Comparison of ENCODE assay signal across 8 cellular contexts in the genomic region with DNA sequence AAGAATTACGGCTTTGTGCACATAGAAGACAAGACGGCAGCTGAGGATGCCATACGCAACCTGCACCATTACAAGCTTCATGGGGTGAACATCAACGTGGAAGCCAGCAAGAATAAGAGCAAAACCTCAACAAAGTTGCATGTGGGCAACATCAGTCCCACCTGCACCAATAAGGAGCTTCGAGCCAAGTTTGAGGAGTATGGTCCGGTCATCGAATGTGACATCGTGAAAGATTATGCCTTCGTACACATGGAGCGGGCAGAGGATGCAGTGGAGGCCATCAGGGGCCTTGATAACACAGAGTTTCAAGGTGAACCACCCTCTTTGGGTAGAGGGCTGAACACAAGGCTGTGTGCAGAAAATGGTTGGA. TPM values are rescaled to one million over a fixed set of nuclear protein-coding genes. Genes with fewer than 3 reads are reported as not detected.
DNase-seq lines count a peak whose midpoint lies in the region; ATAC-seq and TF ChIP-seq lines count a peak whose summit lies in the region.
"Not testable (repeated sequence)": the region's sequence is repeated elsewhere in the genome, so short reads cannot be mapped to it uniquely, and the experiment has no call there.

No MANE protein-coding gene starts in this region.

- peak overlapping the region; percentile 89 to 97 for H3K4me3 Mint-ChIP-seq in activated T-cell treated with anti-CD3 and anti-CD28 coated beads, Interleukin-2, amount 50 U/mL, for 72 hours
- H3K4me3 Mint-ChIP-seq in chondrocyte (ENCODE audit: unreplicated experiment) = peak overlapping the region; percentile 93
- peak overlapping the region; percentile 93 for H3K4me3 Mint-ChIP-seq in glutamatergic neuron (ENCODE audit: unreplicated experiment)
- H3K4me3 Mint-ChIP-seq in naive B cell = peak overlapping the region; percentile 98 to 99 (median 99)

- H3K27ac ChIP-seq in ACC112 (ENCODE audit: low read depth, low read length); PC-9: not testable (repeated sequence)
- H3K27ac ChIP-seq in skin epidermis = peak overlapping the region in 4 of 21 experiments; percentile 87 to 92 (median 90)

- H3K27ac Mint-ChIP-seq in activated T-cell treated with anti-CD3 and anti-CD28 coated beads, Interleukin-2, amount 50 U/mL, for 72 hours = peak overlapping the region; percentile 85
- H3K27ac Mint-ChIP-seq in chondrocyte (ENCODE audit: unreplicated experiment) = peak overlapping the region; percentile 99
- H3K27ac Mint-ChIP-seq in glutamatergic neuron (ENCODE audit: unreplicated experiment) = not testable (repeated sequence)
- peak overlapping the region in 5 of 6 donors; percentile 95 to 99 (median 97) for H3K27ac Mint-ChIP-seq in naive B cell

- H3K4me2 ChIP-seq in PC-9 = peak overlapping the region; percentile 87

- H4K20me1 ChIP-seq in PC-9 (ENCODE audit: insufficient read depth) = peaks cover 58% of the 10 kb centered on the region

- POLR2A ChIA-PET in PC-9 (lab: Charles Lee; ENCODE audit: unreplicated experiment) = not testable (repeated sequence)

- H3K36me3 ChIP-seq in ACC112 (ENCODE audit: insufficient read depth, low read length) (peaks cover 39% of the 10 kb centered on the region), H7 (replicated peaks; ENCODE audit: control insufficient read depth, insufficient read depth, low read length) (peaks cover 40% of the 10 kb centered on the region), PC-9 (ENCODE audit: low read depth) (peaks cover 48% of the 10 kb centered on the region)

- not testable (repeated sequence) for ATAC-seq in activated T-cell treated with anti-CD3 and anti-CD28 coated beads, Interleukin-2, amount 50 U/mL, for 72 hours (replicated peaks in 1 of 2); naive B cell (ENCODE audit: low read depth in 2 of 2)

- H3K79me2 ChIP-seq in ACC112 (ENCODE audit: control insufficient read depth, insufficient read depth, low read length, unreplicated experiment) = peaks cover 77% of the 10 kb centered on the region
- H3K79me2 ChIP-seq in PC-9 (ENCODE audit: low read depth) = peaks cover 96% of the 10 kb centered on the region

- peaks cover 78% of the 10 kb centered on the region for H3K4me1 Mint-ChIP-seq in activated T-cell treated with anti-CD3 and anti-CD28 coated beads, Interleukin-2, amount 50 U/mL, for 72 hours (ENCODE audit: low read depth)
- H3K4me1 Mint-ChIP-seq in chondrocyte (ENCODE audit: low read depth) = peaks cover 71% of the 10 kb centered on the region
- peaks cover 44% of the 10 kb centered on the region for H3K4me1 Mint-ChIP-seq in glutamatergic neuron (ENCODE audit: low read depth, unreplicated experiment)
- H3K4me1 Mint-ChIP-seq in naive B cell = peaks cover 55 to 79% (median 68%) of the 10 kb centered on the region in 3 donors

- not testable (repeated sequence) for H3K27me3 Mint-ChIP-seq in activated T-cell treated with anti-CD3 and anti-CD28 coated beads, Interleukin-2, amount 50 U/mL, for 72 hours (ENCODE audit: low read depth); chondrocyte (ENCODE audit: low read depth); naive B cell
- H3K27me3 Mint-ChIP-seq in glutamatergic neuron (ENCODE audit: unreplicated experiment) = peaks cover 16% of the 10 kb centered on the region

- H3K36me3 Mint-ChIP-seq in activated T-cell treated with anti-CD3 and anti-CD28 coated beads, Interleukin-2, amount 50 U/mL, for 72 hours (ENCODE audit: insufficient read depth in 2 of 2) = peaks cover 31 to 52% of the 10 kb centered on the region in 2 donors
- peaks cover 31% of the 10 kb centered on the region for H3K36me3 Mint-ChIP-seq in chondrocyte (ENCODE audit: low read depth)
- not testable (repeated sequence) for H3K36me3 Mint-ChIP-seq in glutamatergic neuron (ENCODE audit: unreplicated experiment)
- H3K36me3 Mint-ChIP-seq in naive B cell = peaks cover 21 to 45% of the 10 kb centered on the region in 2 donors

- H2AFZ ChIP-seq in ACC112 (ENCODE audit: low read length, unreplicated experiment); PC-9: not testable (repeated sequence)

- H3K4me1 ChIP-seq in ACC112 (ENCODE audit: control insufficient read depth, insufficient read depth, low read length, unreplicated experiment) (peaks cover 48% of the 10 kb centered on the region), PC-9 (replicated peaks; ENCODE audit: insufficient read depth) (peaks cover 38% of the 10 kb centered on the region)

- H3K9me3 Mint-ChIP-seq in activated T-cell treated with anti-CD3 and anti-CD28 coated beads, Interleukin-2, amount 50 U/mL, for 72 hours; chondrocyte (ENCODE audit: low read depth); glutamatergic neuron (ENCODE audit: unreplicated experiment); naive B cell: not testable (repeated sequence)

- TF ChIP-seq CTCF in PC-9 (conservative IDR thresholded peaks at IDR 0.05); chondrocyte (IDR thresholded peaks at IDR 0.05); glutamatergic neuron (IDR thresholded peaks at IDR 0.05; ENCODE audit: partially characterized antibody, unreplicated experiment): not testable (repeated sequence)

- intact Hi-C loops in PC-9 (cut with micrococcal nuclease; ENCODE audit: unreplicated experiment) = not testable (repeated sequence)

- not testable (repeated sequence) for BruUV-seq in PC-9 (replicated peaks; lab: Mats Ljungman, UMichigan)

- H3K27me3 ChIP-seq in ACC112 (ENCODE audit: insufficient read depth, low read length); H7 (ENCODE audit: control insufficient read depth, insufficient read depth, low read length); PC-9 (ENCODE audit: insufficient read depth, low read depth): not testable (repeated sequence)

- CTCF ChIA-PET in PC-9 (lab: Charles Lee) = interaction anchor here (0.5 kb wide), 1 partner anchor 698 kb away, joined by 4 read pairs; no protein-coding TSS in a partner anchor

- H3K9me3 ChIP-seq in PC-9 (ENCODE audit: insufficient read depth, low read depth) = not testable (repeated sequence)

- not testable (repeated sequence) for DNase-seq in H7; PC-9; activated T-cell treated with anti-CD3 and anti-CD28 coated beads, Interleukin-2, amount 50 U/mL, for 72 hours; chondrocyte (ENCODE audit: low spot score); glutamatergic neuron; naive B cell

- H3K9me2 ChIP-seq in PC-9 (ENCODE audit: insufficient read depth) = not testable (repeated sequence)

- peaks cover 65% of the 10 kb centered on the region for H3F3A ChIP-seq in PC-9 (ENCODE audit: insufficient read depth, low read depth)

- peak overlapping the region; percentile 84 for H3K4me3 ChIP-seq in ACC112 (ENCODE audit: low read depth, low read length)
- peak overlapping the region; percentile 85; the same call in 1 of the 2 replicates for H3K4me3 ChIP-seq in H7 (ENCODE audit: insufficient read depth, low read depth, low read length)
- peak overlapping the region; percentile 92; the same call in 1 of the 2 replicates for H3K4me3 ChIP-seq in PC-9
- H3K4me3 ChIP-seq in skin epidermis = peak overlapping the region; percentile 60 to 83 (median 77)

RNA-seq across cellular contexts. Expression of a gene that starts 1.3 kb away (rescaled TPM):
- 120 and 134 TPM in 2 replicates for total RNA-seq in H7 (2014; rRNA removed; shearing (Covaris generic))
- total RNA-seq in PC-9 (2021) = 131 and 140 TPM in 2 replicates
- 100 to 1,000 TPM; 116 to 135 TPM for total RNA-seq in activated T-cell treated with anti-CD3 and anti-CD28 coated beads, Interleukin-2, amount 50 U/mL, for 72 hours
- total RNA-seq in chondrocyte = 109 to 118 TPM (median 117 TPM) in 3 replicates
- total RNA-seq in glutamatergic neuron (ENCODE audit: unreplicated experiment) = 244 TPM
- polyA plus RNA-seq in naive B cell (ENCODE audit: low read depth in 6 of 6) = 100 to 1,000 TPM; 197 to 275 (median 228) TPM

RNA-seq across cellular contexts. Expression of a gene that starts 23.4 kb away (rescaled TPM):
- 51.6 and 55.2 TPM in 2 replicates for total RNA-seq in H7 (2014; rRNA removed; shearing (Covaris generic))
- total RNA-seq in PC-9 (2021) (108 and 112 TPM in 2 replicates), chondrocyte (43.9 to 65.2 TPM (median 45.6 TPM) in 3 replicates), glutamatergic neuron (ENCODE audit: unreplicated experiment) (89.2 TPM)
- 10 to 100 TPM; 85.6 to 97.3 TPM for total RNA-seq in activated T-cell treated with anti-CD3 and anti-CD28 coated beads, Interleukin-2, amount 50 U/mL, for 72 hours
- 10 to 100 TPM; 68.0 to 97.2 (median 86.4) TPM for polyA plus RNA-seq in naive B cell (ENCODE audit: low read depth in 6 of 6)

RNA-seq across cellular contexts. Expression of a gene that starts 37.9 kb away (rescaled TPM):
- total RNA-seq in H7 (2014; rRNA removed; shearing (Covaris generic)) = 13.1 and 21.8 TPM in 2 replicates
- total RNA-seq in PC-9 (2021) (17.8 and 24.8 TPM in 2 replicates), chondrocyte (19.6 to 26.3 TPM (median 22.5 TPM) in 3 replicates), glutamatergic neuron (ENCODE audit: unreplicated experiment) (61.2 TPM)
- 10 to 100 TPM; 12.5 to 18.4 TPM for total RNA-seq in activated T-cell treated with anti-CD3 and anti-CD28 coated beads, Interleukin-2, amount 50 U/mL, for 72 hours
- 10 to 100 TPM; 12.2 to 39.8 (median 24.7) TPM for polyA plus RNA-seq in naive B cell (ENCODE audit: low read depth in 6 of 6)

RNA-seq across cellular contexts. Expression of a gene that starts 46.8 kb away (rescaled TPM):
- 47.6 and 53.7 TPM in 2 replicates for total RNA-seq in H7 (2014; rRNA removed; shearing (Covaris generic))
- 47.2 and 61.0 TPM in 2 replicates for total RNA-seq in PC-9 (2021)
- 10 to 100 TPM; 35.1 to 38.5 TPM for total RNA-seq in activated T-cell treated with anti-CD3 and anti-CD28 coated beads, Interleukin-2, amount 50 U/mL, for 72 hours
- total RNA-seq in chondrocyte = 31.0 to 34.2 TPM (median 32.3 TPM) in 3 replicates
- total RNA-seq in glutamatergic neuron (ENCODE audit: unreplicated experiment) = 65.1 TPM
- 10 to 100 TPM; 51.8 to 87.8 (median 66.4) TPM for polyA plus RNA-seq in naive B cell (ENCODE audit: low read depth in 6 of 6)

RNA-seq across cellular contexts. Expression of a gene that starts 46.9 kb away (rescaled TPM):
- 0.52 and 0.67 TPM in 2 replicates for total RNA-seq in H7 (2014; rRNA removed; shearing (Covaris generic))
- total RNA-seq in PC-9 (2021) (0.83 and 1.0 TPM in 2 replicates), chondrocyte (0.23 to 0.32 TPM (median 0.27 TPM) in 3 replicates), glutamatergic neuron (ENCODE audit: unreplicated experiment) (0.51 TPM)
- total RNA-seq in activated T-cell treated with anti-CD3 and anti-CD28 coated beads, Interleukin-2, amount 50 U/mL, for 72 hours = under 1 TPM; 0.10 to 0.21 TPM
- polyA plus RNA-seq in naive B cell (ENCODE audit: low read depth in 6 of 6) = under 1 TPM in 2 of 6 donors, not detected in 4; 0.13 to 0.30 TPM
